ENCODE assay signal across 28 cellular contexts in the genomic region with DNA sequence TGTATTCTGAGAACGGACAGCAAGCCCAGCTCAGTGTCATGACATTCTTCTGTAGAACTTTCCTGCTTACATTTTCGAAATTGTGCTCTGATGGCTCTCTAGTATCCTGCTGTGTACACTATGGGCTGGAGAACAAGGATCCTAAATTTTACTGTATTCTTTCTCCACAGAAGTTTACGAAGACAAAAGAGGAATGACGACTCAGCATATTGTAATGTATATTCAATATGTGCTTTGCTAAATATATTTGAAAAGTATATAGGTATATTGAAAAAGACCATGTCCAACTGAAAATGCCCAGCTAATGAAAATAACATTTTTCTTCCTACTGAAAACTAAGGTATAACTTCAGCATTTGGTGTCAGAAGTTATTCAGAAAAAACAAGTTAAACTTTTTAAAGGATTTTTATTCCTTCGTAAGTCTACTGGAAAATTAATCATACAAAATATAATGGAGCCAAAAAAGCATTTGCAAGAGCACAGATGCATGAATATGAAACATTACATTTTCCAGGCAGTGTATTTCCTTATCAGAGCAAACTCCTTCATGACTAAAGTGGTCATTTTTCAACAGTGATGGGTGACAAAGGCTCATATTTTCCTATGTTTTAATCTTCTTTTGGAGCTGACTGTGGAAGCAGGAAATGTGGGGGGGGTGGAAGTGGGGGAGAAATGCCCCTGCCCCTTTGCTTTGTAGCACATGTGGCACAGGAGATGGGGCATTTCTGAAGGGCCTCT.
DNase-seq lines count a peak whose midpoint lies in the region; ATAC-seq, FAIRE-seq and TF ChIP-seq lines count a peak whose summit lies in the region.
"Had no signal": no experiment of that assay in that cellular context is flagged by ENCODE, and none has a peak within 500 bp of the region (broad histone marks: within the 10 kb centered on the region; RNA-seq: fewer than 3 reads in every experiment).

No MANE protein-coding gene starts in this region.

- H3K27ac Mint-ChIP-seq in activated T-helper 2 cell treated with anti-CD3 and anti-CD28 coated beads, Interferon-gamma antibody, Interleukin-2, Interleukin-4, amounts not matched to agents 10 μg/mL and 5 μg/mL and 100 μg/mL, durations not matched to agents 14 hours and 24 hours and 36 hours, result peak overlapping the region; percentile 77
- H3K27ac Mint-ChIP-seq in natural killer cell, result no peak overlapping the region
- H3K27ac Mint-ChIP-seq: B cell; CD8-positive, alpha-beta T cell had no signal

- no peak for TF ChIP-seq RAD21 in HepG2 (CRISPR knock-in tag; IDR thresholded peaks at IDR 0.05)

- TF ChIP-seq EP300 in HepG2 (IDR thresholded peaks at IDR 0.05; ENCODE audit: low read depth in 2 of 2, low read length in 2 of 2), result no peak
- TF ChIP-seq EP300 in HepG2 (CRISPR knock-in tag; IDR thresholded peaks at IDR 0.05; ENCODE audit: borderline replicate concordance), result no peak

- ATAC-seq in HepG2, result no peak
- ATAC-seq in right lobe of liver, result no peak
- no peak for ATAC-seq in activated T-cell treated with anti-CD3 and anti-CD28 coated beads, Interleukin-2, amount 50 U/mL, for 4 hours
- ATAC-seq in lower lobe of right lung, result no peak
- no peak for ATAC-seq in natural killer cell
- ATAC-seq: CD8-positive, alpha-beta T cell; Right ventricle myocardium inferior had no signal

- no peaks in the 10 kb centered on the region for H3K9me3 Mint-ChIP-seq in activated T-helper 2 cell treated with anti-CD3 and anti-CD28 coated beads, Interferon-gamma antibody, Interleukin-2, Interleukin-4, amounts not matched to agents 10 μg/mL and 5 μg/mL and 100 μg/mL, durations not matched to agents 14 hours and 24 hours and 36 hours
- H3K9me3 Mint-ChIP-seq in activated T-cell treated with anti-CD3 and anti-CD28 coated beads, Interleukin-2, amount 50 U/mL, for 4 hours, result no peaks in the 10 kb centered on the region
- no peaks in the 10 kb centered on the region for H3K9me3 Mint-ChIP-seq in natural killer cell
- H3K9me3 Mint-ChIP-seq: CD8-positive, alpha-beta T cell had no signal

- no TSS peak for BruUV-seq in HepG2 (replicated peaks; lab: Mats Ljungman, UMichigan)

- TF ChIP-seq CTCF in HepG2 (CRISPR knock-in tag; IDR thresholded peaks at IDR 0.05) (no peak), right lobe of liver (IDR thresholded peaks at IDR 0.05) (no peak), fibroblast of the aortic adventitia (IDR thresholded peaks at IDR 0.05; ENCODE audit: insufficient read depth, low read length) (no peak), lower lobe of right lung (IDR thresholded peaks at IDR 0.05) (no peak), natural killer cell (IDR thresholded peaks at IDR 0.05) (no peak)

- H3K27ac ChIP-seq in HepG2 (ENCODE audit: extremely low read length, insufficient read depth, low read length) (no peak overlapping the region), right lobe of liver (no peak overlapping the region), lower lobe of right lung (no peak overlapping the region)
- H3K27ac ChIP-seq: C4-2B, PC-9, SJSA1 had no signal

- WGBS in HepG2 (ENCODE audit: low lambda C conversion rate), result 2% methylated on average over 5 of the region's 5 CpGs
- WGBS in right lobe of liver (ENCODE audit: insufficient coverage, low coverage, low lambda C conversion rate, missing lambda C conversion rate), result 41% methylated on average over 5 of the region's 5 CpGs

- in situ Hi-C loops in HepG2 (cut with HindIII; ENCODE audit: extremely low pct_ligation_motif_present, low pct_unique_long_range_greater_than_20kb), result loop anchor here (25.0 kb wide), 2 partner anchors 1764 to 1864 kb away; no protein-coding TSS in a partner anchor

- H3K4me3 ChIP-seq in HepG2 (replicated peaks in 1 of 3; ENCODE audit: insufficient read depth in 1 of 3, low read depth in 2 of 3, low read length in 3 of 3), result no peak overlapping the region
- H3K4me3 ChIP-seq in right lobe of liver, result no peak overlapping the region
- H3K4me3 ChIP-seq in fibroblast of the aortic adventitia (ENCODE audit: low read depth, low read length), result no peak overlapping the region
- H3K4me3 ChIP-seq in lower lobe of right lung, result no peak overlapping the region
- H3K4me3 ChIP-seq: MG63, PC-9, SJSA1 had no signal

- H4K20me1 ChIP-seq in HepG2 (ENCODE audit: insufficient read depth, low read length), result no peaks in the 10 kb centered on the region

- H3K27me3 ChIP-seq in HepG2 (ENCODE audit: control insufficient read depth in 1 of 2, insufficient read depth in 2 of 2, low read length in 2 of 2) (no peaks in the 10 kb centered on the region), right lobe of liver (no peaks in the 10 kb centered on the region), lower lobe of right lung (ENCODE audit: low read depth) (no peaks in the 10 kb centered on the region)
- H3K27me3 ChIP-seq: MG63, SJSA1 had no signal

- H3K4me1 Mint-ChIP-seq in activated T-helper 2 cell treated with anti-CD3 and anti-CD28 coated beads, Interferon-gamma antibody, Interleukin-2, Interleukin-4, amounts not matched to agents 10 μg/mL and 5 μg/mL and 100 μg/mL, durations not matched to agents 14 hours and 24 hours and 36 hours (ENCODE audit: low read depth), result peaks cover 79% of the 10 kb centered on the region
- H3K4me1 Mint-ChIP-seq in activated T-cell treated with anti-CD3 and anti-CD28 coated beads, Interleukin-2, amount 50 U/mL, for 4 hours (ENCODE audit: low read depth), result no peaks in the 10 kb centered on the region
- no peaks in the 10 kb centered on the region for H3K4me1 Mint-ChIP-seq in natural killer cell
- H3K4me1 Mint-ChIP-seq: B cell had no signal

- no peak overlapping the region for H2AFZ ChIP-seq in HepG2 (ENCODE audit: low read length)
- H2AFZ ChIP-seq: PC-9 had no signal

- no peak overlapping the region for H3K9ac ChIP-seq in HepG2 (ENCODE audit: insufficient read depth, low read depth, low read length)

- H3K4me3 Mint-ChIP-seq in activated T-helper 2 cell treated with anti-CD3 and anti-CD28 coated beads, Interferon-gamma antibody, Interleukin-2, Interleukin-4, amounts not matched to agents 10 μg/mL and 5 μg/mL and 100 μg/mL, durations not matched to agents 14 hours and 24 hours and 36 hours (ENCODE audit: low read depth), result peak overlapping the region; percentile 81
- H3K4me3 Mint-ChIP-seq in activated T-cell treated with anti-CD3 and anti-CD28 coated beads, Interleukin-2, amount 50 U/mL, for 4 hours, result no peak overlapping the region
- H3K4me3 Mint-ChIP-seq in natural killer cell, result no peak overlapping the region
- H3K4me3 Mint-ChIP-seq: B cell; CD8-positive, alpha-beta T cell had no signal

- intact Hi-C loops in HepG2 (cut with micrococcal nuclease; ENCODE audit: unreplicated experiment) (no loop called here), right lobe of liver (cut with DNase I) (no loop called here), lower lobe of right lung (cut with DNase I) (no loop called here), natural killer cell (cut with micrococcal nuclease) (no loop called here)
- intact Hi-C loops in activated T-helper 2 cell treated with anti-CD3 and anti-CD28 coated beads, Interferon-gamma antibody, Interleukin-2, Interleukin-4, amounts not matched to agents 10 μg/mL and 5 μg/mL and 100 μg/mL, durations not matched to agents 14 hours and 24 hours and 36 hours (cut with micrococcal nuclease), result loop anchor here (5.0 kb wide), 1 partner anchor 109 kb away; no protein-coding TSS in a partner anchor

- no peaks in the 10 kb centered on the region for H3K27me3 Mint-ChIP-seq in activated T-helper 2 cell treated with anti-CD3 and anti-CD28 coated beads, Interferon-gamma antibody, Interleukin-2, Interleukin-4, amounts not matched to agents 10 μg/mL and 5 μg/mL and 100 μg/mL, durations not matched to agents 14 hours and 24 hours and 36 hours (ENCODE audit: low read depth)
- H3K27me3 Mint-ChIP-seq in activated T-cell treated with anti-CD3 and anti-CD28 coated beads, Interleukin-2, amount 50 U/mL, for 4 hours (ENCODE audit: low read depth), result peaks cover 4% of the 10 kb centered on the region
- H3K27me3 Mint-ChIP-seq in natural killer cell (ENCODE audit: low read depth in 2 of 2), result no peaks in the 10 kb centered on the region

- CTCF ChIA-PET in HepG2 (lab: Yijun Ruan, JAX; ENCODE audit: low intra/inter-chr PET ratio, low total read pairs), result no interaction called here

- no peak for DNase-seq in HepG2 (ENCODE audit: low spot score)
- DNase-seq in right lobe of liver, result no peak
- DNase-seq in activated T-helper 2 cell treated with anti-CD3 and anti-CD28 coated beads, Interferon-gamma antibody, Interleukin-2, Interleukin-4, amounts not matched to agents 10 μg/mL and 5 μg/mL and 100 μg/mL, durations not matched to agents 14 hours and 24 hours and 36 hours (ENCODE audit: low spot score), result no peak
- peak; percentile 78 for DNase-seq in fibroblast of the aortic adventitia (ENCODE audit: low read depth)
- no peak for DNase-seq in activated T-cell treated with anti-CD3 and anti-CD28 coated beads, Interleukin-2, amount 50 U/mL, for 4 hours
- no peak for DNase-seq in lower lobe of right lung
- no peak for DNase-seq in natural killer cell
- DNase-seq: Caco-2; CD8-positive, alpha-beta T cell; EL; GDM1; H7; KBM-7; MG63; NCI-H1105 treated with DMSO at 0.1 percent for 48 hours; NCI-H146; NCI-H1930; NCI-H446; NCI-H524 treated with DMSO at 0.1 percent for 48 hours; NCI-H774; NK-92 treated with Interleukin-12 subunit alpha and Interleukin-12 subunit beta, amount 100 ng/mL, for 24 hours; PC-9 had no signal

- no peaks in the 10 kb centered on the region for H3K36me3 ChIP-seq in HepG2 (replicated peaks in 1 of 2; ENCODE audit: control insufficient read depth in 1 of 2, insufficient read depth in 2 of 2, low read length in 2 of 2)
- H3K36me3 ChIP-seq in right lobe of liver, result no peaks in the 10 kb centered on the region
- H3K36me3 ChIP-seq in lower lobe of right lung, result no peaks in the 10 kb centered on the region
- H3K36me3 ChIP-seq: MG63, SJSA1 had no signal

- TF ChIP-seq POLR2A in HepG2 (IDR thresholded peaks at IDR 0.05; ENCODE audit: insufficient read depth in 1 of 2, low read depth in 2 of 2, low read length in 2 of 2), result no peak
- no peak for TF ChIP-seq POLR2A in right lobe of liver (IDR thresholded peaks at IDR 0.05)

- no peaks in the 10 kb centered on the region for H3K9me3 ChIP-seq in HepG2 (ENCODE audit: low read length)
- no peaks in the 10 kb centered on the region for H3K9me3 ChIP-seq in right lobe of liver
- no peaks in the 10 kb centered on the region for H3K9me3 ChIP-seq in lower lobe of right lung
- H3K9me3 ChIP-seq: Caco-2, SJSA1 had no signal

- FAIRE-seq in HepG2 (lab: Jason Lieb, UNC), result no peak
- FAIRE-seq: GM12891, GM19239 had no signal

- peaks cover 63% of the 10 kb centered on the region for H3K36me3 Mint-ChIP-seq in activated T-helper 2 cell treated with anti-CD3 and anti-CD28 coated beads, Interferon-gamma antibody, Interleukin-2, Interleukin-4, amounts not matched to agents 10 μg/mL and 5 μg/mL and 100 μg/mL, durations not matched to agents 14 hours and 24 hours and 36 hours (ENCODE audit: low read depth)
- H3K36me3 Mint-ChIP-seq in activated T-cell treated with anti-CD3 and anti-CD28 coated beads, Interleukin-2, amount 50 U/mL, for 4 hours (ENCODE audit: insufficient read depth), result no peaks in the 10 kb centered on the region
- H3K36me3 Mint-ChIP-seq in natural killer cell, result no peaks in the 10 kb centered on the region
- H3K36me3 Mint-ChIP-seq: CD8-positive, alpha-beta T cell had no signal

- no peak overlapping the region for H3K4me2 ChIP-seq in HepG2 (ENCODE audit: low read depth, low read length)
- H3K4me2 ChIP-seq: PC-9 had no signal

- H3K79me2 ChIP-seq in HepG2 (ENCODE audit: insufficient read depth, low read length), result no peaks in the 10 kb centered on the region

- H3K4me1 ChIP-seq in HepG2 (ENCODE audit: insufficient read depth, low read length), result no peaks in the 10 kb centered on the region
- H3K4me1 ChIP-seq in right lobe of liver, result no peaks in the 10 kb centered on the region
- H3K4me1 ChIP-seq in lower lobe of right lung, result no peaks in the 10 kb centered on the region
- H3K4me1 ChIP-seq: Caco-2, SJSA1 had no signal

- POLR2A ChIA-PET in HepG2 (lab: Yijun Ruan, JAX), result no interaction called here
